In the genomic region with DNA sequence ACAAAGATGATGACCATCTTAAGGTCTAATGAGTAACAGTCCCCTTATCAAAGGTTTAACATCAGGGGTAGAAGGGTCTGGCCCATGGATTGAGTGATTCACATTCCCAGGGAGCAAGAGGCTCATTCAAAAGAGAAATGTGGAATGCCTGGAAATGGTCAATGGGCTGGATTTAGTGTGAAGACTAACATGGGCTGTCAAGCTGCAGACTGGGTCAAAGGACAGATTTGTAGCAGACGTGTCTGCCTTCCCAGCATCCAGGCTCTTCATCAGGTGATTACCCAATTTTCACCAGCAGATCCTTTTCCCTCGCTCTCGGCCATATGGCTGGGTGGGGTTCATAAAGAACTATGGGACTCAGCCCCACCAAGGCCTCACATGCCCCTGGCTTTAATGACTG, we compare ENCODE assay signal across 16 cellular contexts. TPM values are rescaled to one million over a fixed set of nuclear protein-coding genes. Genes with fewer than 3 reads are reported as not detected.
DNase-seq lines count a peak whose midpoint lies in the region; ATAC-seq lines count a peak whose summit lies in the region.
"Had no signal": no experiment of that assay in that cellular context is flagged by ENCODE, and none has a peak within 500 bp of the region (broad histone marks: within the 10 kb centered on the region; RNA-seq: fewer than 3 reads in every experiment).

No MANE protein-coding gene starts in this region.

- H3K9me3 ChIP-seq in aorta (ENCODE audit: control insufficient read depth, low read length) = no peaks in the 10 kb centered on the region
- H3K9me3 ChIP-seq: pancreas, suprapubic skin had no signal

- H3K36me3 ChIP-seq in aorta (ENCODE audit: control insufficient read depth in 1 of 2, insufficient read depth in 2 of 2, low read length in 1 of 2) = no peaks in the 10 kb centered on the region
- H3K36me3 ChIP-seq: pancreas, suprapubic skin had no signal

- no peak for ATAC-seq in memory B cell (ENCODE audit: low read depth)
- ATAC-seq in aorta (ENCODE audit: low FRiP score) = no peak
- ATAC-seq: pancreas had no signal

- intact Hi-C loops in activated T-helper 2 cell treated with anti-CD3 and anti-CD28 coated beads, Interferon-gamma antibody, Interleukin-2, Interleukin-4, amounts not matched to agents 10 μg/mL and 5 μg/mL and 100 μg/mL, durations not matched to agents 14 hours and 24 hours and 36 hours (cut with micrococcal nuclease) = no loop called here
- intact Hi-C loops in aorta (cut with DNase I) = no loop called here

- H3K9me3 Mint-ChIP-seq in activated naive CD8-positive, alpha-beta T cell (ENCODE audit: low read depth) = no peaks in the 10 kb centered on the region
- no peaks in the 10 kb centered on the region for H3K9me3 Mint-ChIP-seq in activated naive CD8-positive, alpha-beta T cell treated with anti-CD3 and anti-CD28 coated beads for 36 hours
- H3K9me3 Mint-ChIP-seq in activated T-helper 2 cell treated with anti-CD3 and anti-CD28 coated beads, Interferon-gamma antibody, Interleukin-2, Interleukin-4, amounts not matched to agents 10 μg/mL and 5 μg/mL and 100 μg/mL, durations not matched to agents 14 hours and 24 hours and 36 hours = no peaks in the 10 kb centered on the region
- H3K9me3 Mint-ChIP-seq in memory B cell = no peaks in the 10 kb centered on the region

- H3K4me3 ChIP-seq in aorta (ENCODE audit: low read length in 2 of 2) = no peak overlapping the region
- H3K4me3 ChIP-seq: pancreas, suprapubic skin had no signal

- no peak for DNase-seq in activated naive CD8-positive, alpha-beta T cell treated with anti-CD3 and anti-CD28 coated beads for 36 hours
- no peak for DNase-seq in activated T-helper 2 cell treated with anti-CD3 and anti-CD28 coated beads, Interferon-gamma antibody, Interleukin-2, Interleukin-4, amounts not matched to agents 10 μg/mL and 5 μg/mL and 100 μg/mL, durations not matched to agents 14 hours and 24 hours and 36 hours (ENCODE audit: low spot score)
- DNase-seq in memory B cell (ENCODE audit: low spot score in 2 of 2) (no peak), aorta (no peak), germinal center (ENCODE audit: low spot score) (no peak), KG1 (lab: John Stamatoyannopoulos, UW) (no peak), GM19238 (ENCODE audit: insufficient read length, low spot score) (no peak)
- DNase-seq: dermis blood vessel endothelial cell, midbrain, NCI-H2081, NCI-H774, pancreas, small intestine, T1000 had no signal

- no peaks in the 10 kb centered on the region for H3K27me3 ChIP-seq in aorta (ENCODE audit: control insufficient read depth in 1 of 2, insufficient read depth in 2 of 2, low read length in 1 of 2)
- H3K27me3 ChIP-seq: pancreas, suprapubic skin had no signal

- peaks cover 5% of the 10 kb centered on the region for H3K36me3 Mint-ChIP-seq in activated naive CD8-positive, alpha-beta T cell
- peaks cover 13% of the 10 kb centered on the region for H3K36me3 Mint-ChIP-seq in activated naive CD8-positive, alpha-beta T cell treated with anti-CD3 and anti-CD28 coated beads for 36 hours
- H3K36me3 Mint-ChIP-seq in activated T-helper 2 cell treated with anti-CD3 and anti-CD28 coated beads, Interferon-gamma antibody, Interleukin-2, Interleukin-4, amounts not matched to agents 10 μg/mL and 5 μg/mL and 100 μg/mL, durations not matched to agents 14 hours and 24 hours and 36 hours (ENCODE audit: low read depth) = peaks cover 41% of the 10 kb centered on the region
- no peaks in the 10 kb centered on the region for H3K36me3 Mint-ChIP-seq in memory B cell

- H3K27ac Mint-ChIP-seq in activated naive CD8-positive, alpha-beta T cell = peak overlapping the region; percentile 46
- no peak overlapping the region for H3K27ac Mint-ChIP-seq in activated naive CD8-positive, alpha-beta T cell treated with anti-CD3 and anti-CD28 coated beads for 36 hours
- peak overlapping the region; percentile 48 for H3K27ac Mint-ChIP-seq in activated T-helper 2 cell treated with anti-CD3 and anti-CD28 coated beads, Interferon-gamma antibody, Interleukin-2, Interleukin-4, amounts not matched to agents 10 μg/mL and 5 μg/mL and 100 μg/mL, durations not matched to agents 14 hours and 24 hours and 36 hours
- H3K27ac Mint-ChIP-seq in memory B cell = peak overlapping the region; percentile 83

- peaks cover 40% of the 10 kb centered on the region for H3K4me1 Mint-ChIP-seq in activated naive CD8-positive, alpha-beta T cell (ENCODE audit: low read depth)
- peaks cover 48% of the 10 kb centered on the region for H3K4me1 Mint-ChIP-seq in activated naive CD8-positive, alpha-beta T cell treated with anti-CD3 and anti-CD28 coated beads for 36 hours
- peaks cover 77% of the 10 kb centered on the region for H3K4me1 Mint-ChIP-seq in activated T-helper 2 cell treated with anti-CD3 and anti-CD28 coated beads, Interferon-gamma antibody, Interleukin-2, Interleukin-4, amounts not matched to agents 10 μg/mL and 5 μg/mL and 100 μg/mL, durations not matched to agents 14 hours and 24 hours and 36 hours (ENCODE audit: low read depth)
- H3K4me1 Mint-ChIP-seq in memory B cell = peaks cover 28% of the 10 kb centered on the region

- no peaks in the 10 kb centered on the region for H3K27me3 Mint-ChIP-seq in activated naive CD8-positive, alpha-beta T cell
- no peaks in the 10 kb centered on the region for H3K27me3 Mint-ChIP-seq in activated naive CD8-positive, alpha-beta T cell treated with anti-CD3 and anti-CD28 coated beads for 36 hours
- H3K27me3 Mint-ChIP-seq in activated T-helper 2 cell treated with anti-CD3 and anti-CD28 coated beads, Interferon-gamma antibody, Interleukin-2, Interleukin-4, amounts not matched to agents 10 μg/mL and 5 μg/mL and 100 μg/mL, durations not matched to agents 14 hours and 24 hours and 36 hours (ENCODE audit: low read depth) = no peaks in the 10 kb centered on the region
- H3K27me3 Mint-ChIP-seq in memory B cell = no peaks in the 10 kb centered on the region

- 91 to 95% methylated on average over 3 of the region's 3 CpGs for WGBS in aorta, 2 donors

- H3K4me1 ChIP-seq in aorta (ENCODE audit: control insufficient read depth in 1 of 2, insufficient read depth in 2 of 2, low read length in 2 of 2) = peaks cover 12 to 35% of the 10 kb centered on the region in 2 donors

- no peak overlapping the region for H3K4me3 Mint-ChIP-seq in activated naive CD8-positive, alpha-beta T cell
- H3K4me3 Mint-ChIP-seq in activated naive CD8-positive, alpha-beta T cell treated with anti-CD3 and anti-CD28 coated beads for 36 hours = no peak overlapping the region
- H3K4me3 Mint-ChIP-seq in activated T-helper 2 cell treated with anti-CD3 and anti-CD28 coated beads, Interferon-gamma antibody, Interleukin-2, Interleukin-4, amounts not matched to agents 10 μg/mL and 5 μg/mL and 100 μg/mL, durations not matched to agents 14 hours and 24 hours and 36 hours (ENCODE audit: low read depth) = peak overlapping the region; percentile 38
- no peak overlapping the region for H3K4me3 Mint-ChIP-seq in memory B cell

- peak overlapping the region; percentile 1 to 76 for H3K27ac ChIP-seq in aorta (ENCODE audit: low read depth in 1 of 2, low read length in 2 of 2)
- H3K27ac ChIP-seq: pancreas, suprapubic skin had no signal

RNA-seq across cellular contexts. Expression of a gene that starts 26.8 kb away (rescaled TPM):
- 1 to 10 TPM; 7.7 to 8.2 TPM for total RNA-seq in activated naive CD8-positive, alpha-beta T cell treated with anti-CD3 and anti-CD28 coated beads for 36 hours
- total RNA-seq in activated T-helper 2 cell treated with anti-CD3 and anti-CD28 coated beads, Interferon-gamma antibody, Interleukin-2, Interleukin-4, amounts not matched to agents 10 μg/mL and 5 μg/mL and 100 μg/mL, durations not matched to agents 14 hours and 24 hours and 36 hours = 17.4 and 19.2 TPM in 2 replicates
- total RNA-seq in aorta = 10 to 100 TPM; 29.5 to 54.5 TPM
- 1 to 10 TPM; 3.9 to 4.1 TPM for polyA plus RNA-seq in aorta

RNA-seq across cellular contexts. Expression of a gene that starts 27.2 kb away (rescaled TPM):
- total RNA-seq in activated naive CD8-positive, alpha-beta T cell treated with anti-CD3 and anti-CD28 coated beads for 36 hours = 10 to 100 TPM; 22.8 to 25.0 TPM
- total RNA-seq in activated T-helper 2 cell treated with anti-CD3 and anti-CD28 coated beads, Interferon-gamma antibody, Interleukin-2, Interleukin-4, amounts not matched to agents 10 μg/mL and 5 μg/mL and 100 μg/mL, durations not matched to agents 14 hours and 24 hours and 36 hours = 30.5 and 34.7 TPM in 2 replicates
- total RNA-seq in aorta = 10 to 100 TPM; 18.1 to 24.3 TPM
- polyA plus RNA-seq in aorta = 10 to 100 TPM; 27.3 to 44.2 TPM
